In the genomic region with DNA sequence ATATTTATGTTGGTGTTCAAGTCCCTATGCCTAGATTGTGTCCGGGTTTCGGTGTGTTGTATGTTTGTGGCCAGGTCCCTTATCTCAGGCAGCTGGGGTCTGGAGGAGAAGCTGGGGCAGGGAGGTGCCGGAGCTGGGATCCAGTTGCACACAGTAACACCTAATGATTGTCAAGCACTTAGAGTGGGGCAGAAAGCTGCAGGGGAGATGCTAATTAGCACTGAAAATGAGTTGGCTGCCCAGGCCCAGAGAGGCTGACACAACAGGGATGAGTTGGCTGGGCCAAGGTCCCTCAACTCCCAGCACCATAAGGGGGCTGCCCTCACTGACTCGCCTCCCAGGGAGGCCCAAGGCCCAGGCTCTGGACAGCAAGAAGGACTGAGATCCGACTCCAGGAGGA, we compare ENCODE assay signal across 23 cellular contexts.
"Had no signal": no experiment of that assay in that cellular context is flagged by ENCODE, and none has a peak within 500 bp of the region (broad histone marks: within the 10 kb centered on the region; RNA-seq: fewer than 3 reads in every experiment).

No MANE protein-coding gene starts in this region.

- H3K4me1 ChIP-seq: SJCRH30 had no signal

- H3K9ac ChIP-seq: KMS-11 had no signal

- ATAC-seq: activated CD4-positive, alpha-beta T cell treated with anti-CD3 and anti-CD28 coated beads for 36 hours; activated CD4-positive, CD25-positive, alpha-beta regulatory T cell treated with anti-CD3 and anti-CD28 coated beads, Interleukin-2, amount 50 U/mL, for 24 hours; activated CD8-positive, alpha-beta T cell treated with anti-CD3 and anti-CD28 coated beads, Interleukin-2, amount 10 ng/mL, durations not matched to agents 7 days and 5 days; activated naive CD8-positive, alpha-beta T cell treated with anti-CD3 and anti-CD28 coated beads, Interleukin-2, amount 50 U/mL, for 24 hours; activated T-cell treated with anti-CD3 and anti-CD28 coated beads, Interleukin-2, amount 50 U/mL, for 4 hours had no signal

- H3K9me3 ChIP-seq: SJCRH30 had no signal

- H3K27ac ChIP-seq: brain microvascular endothelial cell, KMS-11, SJCRH30, SK-N-MC had no signal

- H3K4me3 ChIP-seq: SJCRH30, SK-N-MC had no signal

- DNase-seq: activated CD4-positive, alpha-beta T cell treated with anti-CD3 and anti-CD28 coated beads for 36 hours; activated CD4-positive, alpha-beta T cell treated with anti-CD3 and anti-CD28 coated beads, Interleukin-2, amount 10 ng/mL, durations not matched to agents 7 days and 5 days; activated CD4-positive, alpha-beta T cell treated with anti-CD3 and anti-CD28 coated beads, Interleukin-2, amount 50 U/mL, for 48 hours; activated CD8-positive, alpha-beta T cell treated with anti-CD3 and anti-CD28 coated beads, Interleukin-2, amount 10 ng/mL, durations not matched to agents 7 days and 5 days; activated naive CD4-positive, alpha-beta T cell treated with anti-CD3 and anti-CD28 coated beads, Interleukin-2, amount 10 ng/mL, durations not matched to agents 7 days and 5 days; activated naive CD8-positive, alpha-beta T cell treated with anti-CD3 and anti-CD28 coated beads, Interleukin-2, amount 50 U/mL, for 24 hours; activated T-cell treated with anti-CD3 and anti-CD28 coated beads, Interleukin-2, amount 50 U/mL, for 4 hours; anterior cingulate cortex; brain microvascular endothelial cell; central memory CD4-positive, alpha-beta T cell; MM.1S; MV-4-11; NCI-H1092; NCI-H187 treated with DMSO at 0.1 percent for 48 hours; NCI-H2081; NCI-H226; NCI-H446 treated with DMSO at 0.1 percent for 48 hours; NCI-H524; SHP77; SJCRH30 had no signal

- H3K4me2 ChIP-seq: KMS-11 had no signal

- H3K27me3 ChIP-seq: brain microvascular endothelial cell, SJCRH30 had no signal

- H3K36me3 ChIP-seq: brain microvascular endothelial cell, SJCRH30 had no signal
